ENCODE assay signal across 8 cellular contexts in the genomic region with DNA sequence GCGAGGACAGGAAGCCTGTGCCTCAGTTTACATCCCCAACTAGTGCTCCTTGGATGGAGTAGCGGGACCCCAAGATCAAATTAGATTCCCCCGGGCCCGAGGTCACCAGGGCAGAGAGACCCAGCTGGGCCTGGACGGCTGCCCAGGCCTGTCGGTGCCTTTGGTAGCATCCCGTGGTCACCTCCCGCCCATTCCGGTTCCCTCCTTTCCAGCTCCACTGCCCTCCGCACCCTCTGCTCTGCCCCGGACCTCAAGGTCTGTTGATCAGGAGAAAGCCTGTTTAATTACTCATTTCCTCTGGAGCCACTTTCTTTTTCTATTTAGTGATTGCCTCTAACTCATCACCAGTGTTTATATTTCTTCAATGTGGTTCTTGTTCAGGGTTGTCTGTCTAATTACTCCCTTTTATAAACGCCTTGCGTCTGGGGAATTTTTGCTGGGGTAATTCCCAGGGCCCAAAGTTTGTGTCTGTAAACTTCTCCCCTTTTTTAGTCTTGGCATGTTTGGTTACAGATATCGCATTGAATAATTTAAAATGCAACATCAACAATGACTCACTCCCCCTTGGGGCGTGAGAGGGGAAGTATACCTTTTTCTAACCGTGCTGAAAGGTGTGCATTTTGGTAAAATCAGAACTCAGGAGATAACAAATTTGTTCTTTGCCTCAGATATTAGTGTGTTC. TPM values are rescaled to one million over a fixed set of nuclear protein-coding genes. Genes with fewer than 3 reads are reported as not detected.
A peak's percentile ranks its signal among the peaks of the same experiment; 100 is the strongest.
DNase-seq lines count a peak whose midpoint lies in the region; ATAC-seq and TF ChIP-seq lines count a peak whose summit lies in the region.

No MANE protein-coding gene starts in this region.

- H2AFZ ChIP-seq in osteoblast (ENCODE audit: low read length): peak overlapping the region; percentile 10

- no peak for TF ChIP-seq CTCF in osteoblast (IDR thresholded peaks at IDR 0.05; ENCODE audit: extremely low read depth, low read depth, low read length)

- peaks cover 0 to 10% (median 0%) of the 10 kb centered on the region in 11 experiments; a peak in 8 of 22 replicates for H3K9me3 ChIP-seq in BLaER1 treated with 17β-estradiol and CSF1 and Interleukin-3, amounts not matched to agents 10 nM and 100 nM (replicated peaks in 1 of 11)
- H3K9me3 ChIP-seq in osteoblast (ENCODE audit: low read depth, low read length): no peaks in the 10 kb centered on the region

- H3K4me1 ChIP-seq in BLaER1 treated with 17β-estradiol and CSF1 and Interleukin-3, amounts not matched to agents 10 nM and 100 nM: peaks cover 34 to 61% (median 57%) of the 10 kb centered on the region in 10 experiments
- H3K4me1 ChIP-seq in osteoblast (ENCODE audit: insufficient read depth, low read length): peaks cover 10% of the 10 kb centered on the region

- peak overlapping the region; percentile 93 to 100 (median 99) for H3K4me2 ChIP-seq in BLaER1 treated with 17β-estradiol and CSF1 and Interleukin-3, amounts not matched to agents 10 nM and 100 nM
- peak overlapping the region; percentile 95 for H3K4me2 ChIP-seq in osteoblast (ENCODE audit: insufficient read depth, low read length)

- H3K4me3 ChIP-seq in BLaER1 treated with 17β-estradiol and CSF1 and Interleukin-3, amounts not matched to agents 10 nM and 100 nM: peak overlapping the region; percentile 91 to 99 (median 98)
- H3K4me3 ChIP-seq in osteoblast (ENCODE audit: insufficient read depth, low read length): peak overlapping the region; percentile 86

- H4K20me1 ChIP-seq in BLaER1 treated with 17β-estradiol and CSF1 and Interleukin-3, amounts not matched to agents 10 nM and 100 nM: peaks cover 51 to 65% (median 61%) of the 10 kb centered on the region in 11 experiments; a peak in 21 of 22 replicates
- H4K20me1 ChIP-seq in osteoblast (ENCODE audit: insufficient read depth, low read length): peaks cover 24% of the 10 kb centered on the region

- H3K36me3 ChIP-seq in BLaER1 treated with 17β-estradiol and CSF1 and Interleukin-3, amounts not matched to agents 10 nM and 100 nM: peaks cover 0 to 16% (median 10%) of the 10 kb centered on the region in 11 experiments; a peak in 14 of 22 replicates
- no peaks in the 10 kb centered on the region for H3K36me3 ChIP-seq in osteoblast (ENCODE audit: insufficient read depth, low read length)

- peak overlapping the region; percentile 80 to 93 (median 92) for H3K27ac ChIP-seq in BLaER1 treated with 17β-estradiol and CSF1 and Interleukin-3, amounts not matched to agents 10 nM and 100 nM
- H3K27ac ChIP-seq in osteoblast (ENCODE audit: low read depth, low read length): peak overlapping the region; percentile 86

- ATAC-seq in GM19395 (IDR thresholded peaks at IDR 0.05; ENCODE audit: unreplicated experiment): peak; percentile 47
- ATAC-seq in HG02884 (IDR thresholded peaks at IDR 0.05; ENCODE audit: unreplicated experiment): no peak
- ATAC-seq in GM21737 (IDR thresholded peaks at IDR 0.05; ENCODE audit: unreplicated experiment): no peak

- H3K27me3 ChIP-seq in BLaER1 treated with 17β-estradiol and CSF1 and Interleukin-3, amounts not matched to agents 10 nM and 100 nM: no peaks in the 10 kb centered on the region
- no peaks in the 10 kb centered on the region for H3K27me3 ChIP-seq in osteoblast (ENCODE audit: insufficient read depth, low read length)

- DNase-seq in NOMO-1 treated with DMSO at 0.1 percent for 48 hours (lab: John Stamatoyannopoulos, UW; ENCODE audit: unreplicated experiment): peak; percentile 41
- peak; percentile 79 for DNase-seq in activated effector memory CD4-positive, alpha-beta T cell treated with anti-CD3 and anti-CD28 coated beads, Interleukin-2, amount 50 U/mL, for 16 hours
- DNase-seq in foreskin melanocyte: peak; percentile 52
- peak; percentile 91 for DNase-seq in osteoblast (ENCODE audit: insufficient read length, low spot score, missing footprints)

- peak overlapping the region; percentile 89 to 98 (median 95) for H3K9ac ChIP-seq in BLaER1 treated with 17β-estradiol and CSF1 and Interleukin-3, amounts not matched to agents 10 nM and 100 nM

- peaks cover 60% of the 10 kb centered on the region for H3K79me2 ChIP-seq in osteoblast (ENCODE audit: insufficient read depth, low read length)

RNA-seq across cellular contexts. Expression of a gene that starts 1.9 kb away (rescaled TPM):
- 26.2 and 31.8 TPM in 2 replicates for total RNA-seq in osteoblast

Comparison
In these comparisons a context has a peak if more than half of its experiments do, and no peak if none do; other contexts are left out.
1. DNase-seq: peak in every context shown above with its lines; median percentile 91 in osteoblast; 79 in activated effector memory CD4-positive, alpha-beta T cell treated with anti-CD3 and anti-CD28 coated beads, Interleukin-2, amount 50 U/mL, for 16 hours; 52 in foreskin melanocyte; 41 in NOMO-1 treated with DMSO at 0.1 percent for 48 hours.